ENCODE assay signal across 10 cellular contexts in the genomic region with DNA sequence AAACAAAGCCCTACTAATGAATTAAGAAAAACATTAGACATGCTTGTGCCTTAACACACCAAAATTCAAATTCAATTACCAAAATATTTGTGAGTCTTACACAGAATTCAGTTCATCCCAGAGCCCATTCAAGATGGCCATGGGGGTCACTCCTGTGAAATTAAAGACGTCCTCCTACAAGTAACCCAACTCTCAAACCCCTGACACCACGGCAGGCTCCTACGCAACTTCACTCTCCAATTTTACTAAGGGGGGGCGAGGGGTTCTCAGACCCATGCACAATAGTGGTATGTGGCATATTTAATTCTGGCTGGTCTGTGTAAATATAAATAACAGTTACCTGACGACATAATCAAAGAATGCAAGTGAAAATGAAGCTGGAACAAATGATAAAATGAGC. TPM values are rescaled to one million over a fixed set of nuclear protein-coding genes. Genes with fewer than 3 reads are reported as not detected.
DNase-seq lines count a peak whose midpoint lies in the region; TF ChIP-seq lines count a peak whose summit lies in the region.
"Had no signal": no experiment of that assay in that cellular context is flagged by ENCODE, and none has a peak within 500 bp of the region (broad histone marks: within the 10 kb centered on the region; RNA-seq: fewer than 3 reads in every experiment).

No MANE protein-coding gene starts in this region.

- H3K27ac ChIP-seq in iPS-20b (ENCODE audit: low read length) (no peak overlapping the region), suprapubic skin (no peak overlapping the region)
- H3K27ac ChIP-seq in effector memory CD4-positive, alpha-beta T cell (ENCODE audit: insufficient read depth, low read length, poor library complexity, severe bottlenecking) = no peak overlapping the region

- H3K9ac ChIP-seq in iPS-20b (ENCODE audit: low read depth, low read length) = peak overlapping the region; percentile 73; the same call in 1 of the 2 replicates

- peaks cover 36% of the 10 kb centered on the region for H3K27me3 Mint-ChIP-seq in activated T-cell treated with anti-CD3 and anti-CD28 coated beads, Interleukin-2, amount 50 U/mL, for 24 hours
- H3K27me3 Mint-ChIP-seq in activated naive CD8-positive, alpha-beta T cell treated with anti-CD3 and anti-CD28 coated beads for 36 hours = peaks cover 4% of the 10 kb centered on the region

- H3K4me3 Mint-ChIP-seq in activated T-cell treated with anti-CD3 and anti-CD28 coated beads, Interleukin-2, amount 50 U/mL, for 24 hours = peak overlapping the region; percentile 83
- H3K4me3 Mint-ChIP-seq in activated naive CD8-positive, alpha-beta T cell treated with anti-CD3 and anti-CD28 coated beads for 36 hours = peak overlapping the region; percentile 87

- H3K9me3 ChIP-seq in iPS-20b (ENCODE audit: insufficient read depth, low read depth, low read length) (no peaks in the 10 kb centered on the region), suprapubic skin (no peaks in the 10 kb centered on the region)
- H3K9me3 ChIP-seq in effector memory CD4-positive, alpha-beta T cell (ENCODE audit: control insufficient read depth, low read length) = no peaks in the 10 kb centered on the region

- 48% methylated on average over 5 of the region's 5 CpGs for WGBS in suprapubic skin

- no peaks in the 10 kb centered on the region for H3K36me3 ChIP-seq in iPS-20b (ENCODE audit: insufficient read depth, low read depth, low read length)
- H3K36me3 ChIP-seq in suprapubic skin = no peaks in the 10 kb centered on the region
- no peaks in the 10 kb centered on the region for H3K36me3 ChIP-seq in effector memory CD4-positive, alpha-beta T cell (ENCODE audit: control insufficient read depth, insufficient read depth, low read length)

- no peak for TF ChIP-seq POLR2A in suprapubic skin (IDR thresholded peaks at IDR 0.05)

- peaks cover 14% of the 10 kb centered on the region for H3K4me1 ChIP-seq in iPS-20b (ENCODE audit: insufficient read depth, low read length)
- peaks cover 52% of the 10 kb centered on the region for H3K4me1 ChIP-seq in suprapubic skin
- peaks cover 17% of the 10 kb centered on the region for H3K4me1 ChIP-seq in effector memory CD4-positive, alpha-beta T cell (ENCODE audit: control insufficient read depth, insufficient read depth, low read length, poor library complexity, severe bottlenecking)

- H3K36me3 Mint-ChIP-seq in activated T-cell treated with anti-CD3 and anti-CD28 coated beads, Interleukin-2, amount 50 U/mL, for 24 hours (ENCODE audit: low read depth) = peaks cover 8% of the 10 kb centered on the region
- H3K36me3 Mint-ChIP-seq in activated naive CD8-positive, alpha-beta T cell treated with anti-CD3 and anti-CD28 coated beads for 36 hours = no peaks in the 10 kb centered on the region

- no peak for DNase-seq in activated T-cell treated with anti-CD3 and anti-CD28 coated beads, Interleukin-2, amount 50 U/mL, for 24 hours
- no peak for DNase-seq in activated T-cell treated with anti-CD3 and anti-CD28 coated beads, Interleukin-2, amount 50 U/mL, for 48 hours
- DNase-seq in activated naive CD8-positive, alpha-beta T cell treated with anti-CD3 and anti-CD28 coated beads for 36 hours = no peak
- no peak for DNase-seq in suprapubic skin (ENCODE audit: low spot score in 2 of 2)
- no peak for DNase-seq in NCI-H1105 (lab: John Stamatoyannopoulos, UW)
- no peak for DNase-seq in NCI-H146 (lab: John Stamatoyannopoulos, UW)
- DNase-seq in effector memory CD4-positive, alpha-beta T cell = no peak
- DNase-seq: DMS79, NCI-H1694 had no signal

- no peak overlapping the region for H3K27ac Mint-ChIP-seq in activated T-cell treated with anti-CD3 and anti-CD28 coated beads, Interleukin-2, amount 50 U/mL, for 24 hours
- no peak overlapping the region for H3K27ac Mint-ChIP-seq in activated naive CD8-positive, alpha-beta T cell treated with anti-CD3 and anti-CD28 coated beads for 36 hours

- TF ChIP-seq EP300 in suprapubic skin (IDR thresholded peaks at IDR 0.05) = no peak

- H3K4me3 ChIP-seq in iPS-20b (ENCODE audit: low read length) (peak overlapping the region; percentile 85), suprapubic skin (peak overlapping the region; percentile 84)
- H3K4me3 ChIP-seq in effector memory CD4-positive, alpha-beta T cell (ENCODE audit: insufficient read depth, low read depth, low read length, poor library complexity, severe bottlenecking) = no peak overlapping the region

- H3K4me1 Mint-ChIP-seq in activated T-cell treated with anti-CD3 and anti-CD28 coated beads, Interleukin-2, amount 50 U/mL, for 24 hours (ENCODE audit: low read depth) = peaks cover 46% of the 10 kb centered on the region
- H3K4me1 Mint-ChIP-seq in activated naive CD8-positive, alpha-beta T cell treated with anti-CD3 and anti-CD28 coated beads for 36 hours = peaks cover 39% of the 10 kb centered on the region

- TF ChIP-seq CTCF in suprapubic skin (IDR thresholded peaks at IDR 0.05) = no peak

- H3K9me3 Mint-ChIP-seq in activated T-cell treated with anti-CD3 and anti-CD28 coated beads, Interleukin-2, amount 50 U/mL, for 24 hours = no peaks in the 10 kb centered on the region
- H3K9me3 Mint-ChIP-seq in activated naive CD8-positive, alpha-beta T cell treated with anti-CD3 and anti-CD28 coated beads for 36 hours = no peaks in the 10 kb centered on the region

- H3K27me3 ChIP-seq in iPS-20b (ENCODE audit: insufficient read depth, low read length) = peaks cover 55% of the 10 kb centered on the region
- H3K27me3 ChIP-seq in suprapubic skin = no peaks in the 10 kb centered on the region
- H3K27me3 ChIP-seq in effector memory CD4-positive, alpha-beta T cell (replicated peaks; ENCODE audit: control insufficient read depth, insufficient read depth, low read length, poor library complexity, severe bottlenecking) = peaks cover 15% of the 10 kb centered on the region

RNA-seq across cellular contexts. Expression of a gene that starts 5.0 kb away (rescaled TPM):
- 1 to 10 TPM; 6.5 to 8.6 TPM for total RNA-seq in activated naive CD8-positive, alpha-beta T cell treated with anti-CD3 and anti-CD28 coated beads for 36 hours
- total RNA-seq in suprapubic skin = 10 to 100 TPM; 20.5 to 55.4 (median 22.4) TPM
